Comparison of ENCODE assay signal across 3 cellular contexts in the genomic region with DNA sequence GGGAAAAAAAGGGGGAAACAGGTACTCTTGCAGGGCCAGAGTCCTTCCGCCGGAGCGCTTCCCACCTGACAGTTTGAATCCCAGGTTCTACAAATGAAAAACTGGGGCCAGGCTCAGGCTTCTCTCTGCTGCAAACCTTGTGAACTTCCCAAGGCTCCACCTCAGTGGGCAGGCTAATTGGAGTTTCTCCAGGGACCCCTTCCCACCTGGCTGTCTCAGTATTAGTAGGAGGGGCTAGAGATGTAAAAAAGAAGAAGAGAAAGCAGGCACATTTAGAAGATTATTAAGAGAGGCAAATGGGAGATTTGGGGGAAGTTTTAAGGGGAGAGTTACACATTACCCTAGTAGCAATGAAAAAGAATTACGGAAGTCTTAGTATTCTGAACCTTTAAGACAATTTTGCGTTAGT.
TF ChIP-seq lines count a peak whose summit lies in the region.

No MANE protein-coding gene starts in this region.

TF ChIP-seq in SK-N-SH, 30 proteins besides CTCF, POLR2A, EP300 and RAD21:
- TF ChIP-seq SIN3A (IDR thresholded peaks at IDR 0.05; ENCODE audit: borderline replicate concordance, low read depth, low read length) (no peak), CHD2 (IDR thresholded peaks at IDR 0.05; ENCODE audit: low read length, partially characterized antibody) (no peak), RXRA (IDR thresholded peaks at IDR 0.05; ENCODE audit: borderline replicate concordance, low read depth) (no peak), JUND (IDR thresholded peaks at IDR 0.05) (no peak), GATA2 (CRISPR knock-in tag; IDR thresholded peaks at IDR 0.05) (no peak)
TF ChIP-seq in SK-N-SH: peak in this region for 0.

TF ChIP-seq in SK-N-SH treated with all-trans-retinoic acid at 6 μM for 48 hours, 23 proteins besides CTCF, POLR2A, EP300 and RAD21:
- TF ChIP-seq ESRRG (CRISPR knock-in tag; IDR thresholded peaks at IDR 0.05): no peak
- no peak for TF ChIP-seq CSDC2 (CRISPR knock-in tag; IDR thresholded peaks at IDR 0.05)
- no peak for TF ChIP-seq ZNF8 (CRISPR knock-in tag; IDR thresholded peaks at IDR 0.05)
- TF ChIP-seq, protein P1, sequence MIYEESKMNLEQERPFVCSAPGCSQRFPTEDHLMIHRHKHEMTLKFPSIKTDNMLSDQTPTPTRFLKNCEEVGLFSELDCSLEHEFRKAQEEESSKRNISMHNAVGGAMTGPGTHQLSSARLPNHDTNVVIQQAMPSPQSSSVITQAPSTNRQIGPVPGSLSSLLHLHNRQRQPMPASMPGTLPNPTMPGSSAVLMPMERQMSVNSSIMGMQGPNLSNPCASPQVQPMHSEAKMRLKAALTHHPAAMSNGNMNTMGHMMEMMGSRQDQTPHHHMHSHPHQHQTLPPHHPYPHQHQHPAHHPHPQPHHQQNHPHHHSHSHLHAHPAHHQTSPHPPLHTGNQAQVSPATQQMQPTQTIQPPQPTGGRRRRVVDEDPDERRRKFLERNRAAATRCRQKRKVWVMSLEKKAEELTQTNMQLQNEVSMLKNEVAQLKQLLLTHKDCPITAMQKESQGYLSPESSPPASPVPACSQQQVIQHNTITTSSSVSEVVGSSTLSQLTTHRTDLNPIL (CRISPR knock-in tag; IDR thresholded peaks at IDR 0.05; ENCODE audit: low read depth): no peak
- no peak for TF ChIP-seq CSRNP3 (CRISPR knock-in tag; IDR thresholded peaks at IDR 0.05)
- TF ChIP-seq TCF4 (CRISPR knock-in tag; IDR thresholded peaks at IDR 0.05; ENCODE audit: borderline replicate concordance): no peak

TF ChIP-seq in H1, 55 proteins besides CTCF, POLR2A, EP300 and RAD21:
- no peak for TF ChIP-seq ASH2L (IDR thresholded peaks at IDR 0.05; ENCODE audit: low read length)
- TF ChIP-seq CHD7 (IDR thresholded peaks at IDR 0.05; ENCODE audit: insufficient replicate concordance, low read length): no peak
- no peak for TF ChIP-seq NANOG (IDR thresholded peaks at IDR 0.05; ENCODE audit: insufficient read depth, low read depth, low read length, poor library complexity, severe bottlenecking)
- TF ChIP-seq SP4 (IDR thresholded peaks at IDR 0.05; ENCODE audit: low read length): no peak
TF ChIP-seq in H1: peak in this region for 0.
